ENCODE assay signal across 9 cellular contexts in genomic region chr1:222171005-222171404, GRCh38.
DNase-seq lines count a peak whose midpoint lies in the region; ATAC-seq and TF ChIP-seq lines count a peak whose summit lies in the region.
"Had no signal": no experiment of that assay in that cellular context is flagged by ENCODE, and none has a peak within 500 bp of the region (broad histone marks: within the 10 kb centered on the region; RNA-seq: fewer than 3 reads in every experiment).

No MANE protein-coding gene starts in this region.

- no peak overlapping the region for H2AFZ ChIP-seq in smooth muscle cell (ENCODE audit: low read depth)

- H3K27me3 ChIP-seq in smooth muscle cell (ENCODE audit: low read depth), result no peaks in the 10 kb centered on the region

- H3K4me1 ChIP-seq in smooth muscle cell (ENCODE audit: low read depth), result no peaks in the 10 kb centered on the region

- peaks cover 20% of the 10 kb centered on the region in 2 donors for H3K9me3 Mint-ChIP-seq in activated naive CD4-positive, alpha-beta T cell treated with anti-CD3 and anti-CD28 coated beads, Interleukin-2, amount 50 U/mL, for 72 hours

- H4K20me1 ChIP-seq in smooth muscle cell (ENCODE audit: low read depth), result no peaks in the 10 kb centered on the region

- no peak overlapping the region for H3K4me2 ChIP-seq in smooth muscle cell

- H3K79me2 ChIP-seq in smooth muscle cell (ENCODE audit: low read depth), result no peaks in the 10 kb centered on the region

- H3K27ac ChIP-seq in smooth muscle cell (ENCODE audit: low read depth), result no peak overlapping the region

- WGBS in smooth muscle cell (ENCODE audit: low lambda C conversion rate), result 59% methylated on average over 2 of the region's 2 CpGs

- peaks cover 9 to 30% of the 10 kb centered on the region in 2 donors for H3K36me3 Mint-ChIP-seq in activated naive CD4-positive, alpha-beta T cell treated with anti-CD3 and anti-CD28 coated beads, Interleukin-2, amount 50 U/mL, for 72 hours

- ATAC-seq in GM21423 (IDR thresholded peaks at IDR 0.05; ENCODE audit: unreplicated experiment), result peak; percentile 61
- ATAC-seq in activated naive CD4-positive, alpha-beta T cell treated with anti-CD3 and anti-CD28 coated beads, Interleukin-2, amount 50 U/mL, for 72 hours, result no peak

- no peak overlapping the region for H3K9ac ChIP-seq in smooth muscle cell (ENCODE audit: low read depth)

- peaks cover 11% of the 10 kb centered on the region for H3K9me3 ChIP-seq in smooth muscle cell (replicated peaks; ENCODE audit: low read depth)

- H3K4me3 ChIP-seq in fibroblast of villous mesenchyme (ENCODE audit: low read depth, low read length) (no peak overlapping the region), smooth muscle cell (no peak overlapping the region)

- no peaks in the 10 kb centered on the region for H3F3A ChIP-seq in smooth muscle cell (ENCODE audit: low read depth)

- H3K36me3 ChIP-seq in smooth muscle cell (ENCODE audit: low read depth), result no peaks in the 10 kb centered on the region

- no peak overlapping the region for H3K27ac Mint-ChIP-seq in activated naive CD4-positive, alpha-beta T cell treated with anti-CD3 and anti-CD28 coated beads, Interleukin-2, amount 50 U/mL, for 72 hours
- H3K27ac Mint-ChIP-seq: T-helper 1 cell treated with Interleukin-12 subunit alpha and Interleukin-12 subunit beta and Interleukin-4 antibody, amounts not matched to agents 30 μg/mL and 1 μg/mL, for 36 hours had no signal

- TF ChIP-seq CTCF in fibroblast of villous mesenchyme (IDR thresholded peaks at IDR 0.05; ENCODE audit: insufficient read depth, low read depth, low read length), result peak; percentile 79
- peak; percentile 43 for TF ChIP-seq CTCF in smooth muscle cell (IDR thresholded peaks at IDR 0.05; ENCODE audit: borderline replicate concordance, insufficient read depth, poor library complexity, severe bottlenecking)

- peak; percentile 72 for DNase-seq in DMS53 treated with DMSO at 0.1 percent for 48 hours (lab: John Stamatoyannopoulos, UW; ENCODE audit: unreplicated experiment)
- DNase-seq in KG1 (lab: John Stamatoyannopoulos, UW), result peak; percentile 23
- peak; percentile 27 for DNase-seq in SKM-1 (lab: John Stamatoyannopoulos, UW; ENCODE audit: unreplicated experiment)
- DNase-seq in fibroblast of villous mesenchyme (ENCODE audit: low read depth), result peak; percentile 69
- no peak for DNase-seq in smooth muscle cell (lab: John Stamatoyannopoulos, UW; ENCODE audit: unreplicated experiment)
- no peak for DNase-seq in GF-D8 (lab: John Stamatoyannopoulos, UW)
- no peak for DNase-seq in activated naive CD4-positive, alpha-beta T cell treated with anti-CD3 and anti-CD28 coated beads, Interleukin-2, amount 50 U/mL, for 72 hours (ENCODE audit: low spot score in 2 of 2)

Comparison
In these comparisons a context has a peak if more than half of its experiments do, and no peak if none do; other contexts are left out.
1. DNase-seq: peak in DMS53 treated with DMSO at 0.1 percent for 48 hours (single experiment), KG1 (single experiment), SKM-1 (single experiment) and fibroblast of villous mesenchyme (single experiment); none in smooth muscle cell (single experiment), GF-D8 (single experiment) and activated naive CD4-positive, alpha-beta T cell treated with anti-CD3 and anti-CD28 coated beads, Interleukin-2, amount 50 U/mL, for 72 hours (0 of 2).